In genomic region chr10:60140681-60141632, GRCh38 we compare ENCODE assay signal across 11 cellular contexts.
DNase-seq lines count a peak whose midpoint lies in the region; ATAC-seq, FAIRE-seq and TF ChIP-seq lines count a peak whose summit lies in the region.
"Had no signal": no experiment of that assay in that cellular context is flagged by ENCODE, and none has a peak within 500 bp of the region (broad histone marks: within the 10 kb centered on the region; RNA-seq: fewer than 3 reads in every experiment).

No MANE protein-coding gene starts in this region.

- H3K4me1 Mint-ChIP-seq in MCF 10A (ENCODE audit: insufficient read depth, unreplicated experiment) (peaks cover 5% of the 10 kb centered on the region), T-helper 17 cell (peaks cover 2% of the 10 kb centered on the region), osteocyte (ENCODE audit: unreplicated experiment) (peaks cover 8% of the 10 kb centered on the region)
- H3K4me1 Mint-ChIP-seq: brain had no signal

- in situ Hi-C loops in mammary epithelial cell (cut with MboI; ENCODE audit: low sequenced_read_pairs in 2 of 2) = no loop called here
- in situ Hi-C loops in HepG2 (cut with HindIII; ENCODE audit: extremely low pct_ligation_motif_present, low pct_unique_long_range_greater_than_20kb) = no loop called here
- in situ Hi-C loops in GM23248 (cut with MboI) = no loop called here

- H3K36me3 Mint-ChIP-seq in MCF 10A (ENCODE audit: insufficient read depth, unreplicated experiment) (no peaks in the 10 kb centered on the region), T-helper 17 cell (ENCODE audit: low read depth) (peaks cover 7% of the 10 kb centered on the region), osteocyte (ENCODE audit: unreplicated experiment) (no peaks in the 10 kb centered on the region)

- POLR2A ChIA-PET in MCF 10A (lab: Yijun Ruan, JAX) = interaction anchor here (1.0 to 4.6 kb wide), 6 partner anchors 12 to 370 kb away, joined by 3 to 44 read pairs (median 4); no protein-coding TSS in a partner anchor
- POLR2A ChIA-PET in HepG2 (lab: Yijun Ruan, JAX) = no interaction called here

- ATAC-seq in HepG2 = peak; percentile 62
- ATAC-seq in T-helper 17 cell = no peak
- ATAC-seq: Panc1 had no signal

- no peaks in the 10 kb centered on the region for H3K27me3 ChIP-seq in mammary epithelial cell (ENCODE audit: insufficient read depth, low read length)
- H3K27me3 ChIP-seq in breast epithelium = no peaks in the 10 kb centered on the region
- no peaks in the 10 kb centered on the region; a peak in 1 of 5 replicates for H3K27me3 ChIP-seq in HepG2 (ENCODE audit: control insufficient read depth in 1 of 2, insufficient read depth in 2 of 2, low read length in 2 of 2)
- H3K27me3 ChIP-seq in GM23248 (replicated peaks; ENCODE audit: insufficient read depth) = no peaks in the 10 kb centered on the region

- H3K27me3 Mint-ChIP-seq in MCF 10A (ENCODE audit: insufficient read depth, unreplicated experiment) = no peaks in the 10 kb centered on the region
- no peaks in the 10 kb centered on the region for H3K27me3 Mint-ChIP-seq in T-helper 17 cell
- H3K27me3 Mint-ChIP-seq in osteocyte (ENCODE audit: unreplicated experiment) = no peaks in the 10 kb centered on the region
- H3K27me3 Mint-ChIP-seq: brain had no signal

- no peak for TF ChIP-seq EP300 in HepG2 (IDR thresholded peaks at IDR 0.05; ENCODE audit: low read depth in 2 of 2, low read length in 2 of 2)
- no peak for TF ChIP-seq EP300 in HepG2 (CRISPR knock-in tag; IDR thresholded peaks at IDR 0.05; ENCODE audit: borderline replicate concordance)

- H3K27ac Mint-ChIP-seq in MCF 10A (ENCODE audit: low read depth, unreplicated experiment) (no peak overlapping the region), T-helper 17 cell (no peak overlapping the region), osteocyte (ENCODE audit: unreplicated experiment) (no peak overlapping the region)
- H3K27ac Mint-ChIP-seq: brain had no signal

- H2AFZ ChIP-seq in mammary epithelial cell (ENCODE audit: low read depth, low read length) = no peak overlapping the region
- no peak overlapping the region for H2AFZ ChIP-seq in HepG2 (ENCODE audit: low read length)
- no peak overlapping the region for H2AFZ ChIP-seq in GM23248

- H3K9ac ChIP-seq in mammary epithelial cell (ENCODE audit: insufficient read depth, low read length) = no peak overlapping the region
- H3K9ac ChIP-seq in HepG2 (ENCODE audit: insufficient read depth, low read depth, low read length) = no peak overlapping the region
- no peak overlapping the region for H3K9ac ChIP-seq in GM23248

- CTCF ChIA-PET in MCF 10A (lab: Yijun Ruan, JAX) (interaction anchor here (0.6 to 2.2 kb wide), 9 partner anchors 12 to 531 kb away, joined by 3 to 9 read pairs (median 5); no protein-coding TSS in a partner anchor), mammary epithelial cell (lab: Charles Lee; ENCODE audit: low non-redundant PET) (no interaction called here), HepG2 (lab: Yijun Ruan, JAX; ENCODE audit: low intra/inter-chr PET ratio, low total read pairs) (no interaction called here)

- TF ChIP-seq CTCF in MCF 10A (IDR thresholded peaks at IDR 0.05; ENCODE audit: unreplicated experiment) (no peak), mammary epithelial cell (conservative IDR thresholded peaks at IDR 0.05 in 1 of 2, IDR thresholded peaks at IDR 0.05 in 1 of 2; ENCODE audit: extremely low read depth in 1 of 2, insufficient read depth in 1 of 2, low read depth in 1 of 2, low read length in 2 of 2) (no peak), breast epithelium (IDR thresholded peaks at IDR 0.05) (no peak), HepG2 (CRISPR knock-in tag; IDR thresholded peaks at IDR 0.05) (no peak), osteocyte (IDR thresholded peaks at IDR 0.05) (no peak)

- peaks cover 13% of the 10 kb centered on the region for H3K4me1 ChIP-seq in mammary epithelial cell (ENCODE audit: insufficient read depth, low read length)
- no peaks in the 10 kb centered on the region for H3K4me1 ChIP-seq in breast epithelium
- H3K4me1 ChIP-seq in HepG2 (ENCODE audit: insufficient read depth, low read length) = 0 out of 2 replicates have a peak, but pooled peaks cover 8% of the 10 kb centered on the region
- peaks cover 7% of the 10 kb centered on the region for H3K4me1 ChIP-seq in GM23248 (ENCODE audit: insufficient read depth)

- TF ChIP-seq RAD21 in HepG2 (CRISPR knock-in tag; IDR thresholded peaks at IDR 0.05) = no peak

- peaks cover 7% of the 10 kb centered on the region for H3K9me3 Mint-ChIP-seq in MCF 10A (ENCODE audit: unreplicated experiment)
- H3K9me3 Mint-ChIP-seq in osteocyte (ENCODE audit: unreplicated experiment) = peaks cover 4% of the 10 kb centered on the region
- H3K9me3 Mint-ChIP-seq: brain had no signal

- H3K79me2 ChIP-seq in mammary epithelial cell (ENCODE audit: insufficient read depth, low read length) = no peaks in the 10 kb centered on the region
- no peaks in the 10 kb centered on the region for H3K79me2 ChIP-seq in HepG2 (ENCODE audit: insufficient read depth, low read length)
- H3K79me2 ChIP-seq in GM23248 (ENCODE audit: insufficient read depth) = no peaks in the 10 kb centered on the region

- H3K27ac ChIP-seq in mammary epithelial cell (ENCODE audit: insufficient read depth, low read depth, low read length) (no peak overlapping the region), breast epithelium (peak overlapping the region; percentile 50 to 65), HepG2 (ENCODE audit: extremely low read length, insufficient read depth, low read length) (no peak overlapping the region), GM23248 (no peak overlapping the region)

- intact Hi-C loops in MCF 10A (cut with micrococcal nuclease) (loop anchor here (2.0 kb wide), 1 partner anchor 18 kb away; no protein-coding TSS in a partner anchor), mammary epithelial cell (cut with micrococcal nuclease) (no loop called here), breast epithelium (cut with DNase I; ENCODE audit: low total_unique reads) (no loop called here), HepG2 (cut with micrococcal nuclease; ENCODE audit: unreplicated experiment) (no loop called here)

- H3K36me3 ChIP-seq in mammary epithelial cell (ENCODE audit: insufficient read depth, low read length) (no peaks in the 10 kb centered on the region), breast epithelium (no peaks in the 10 kb centered on the region), HepG2 (replicated peaks in 1 of 2; ENCODE audit: control insufficient read depth in 1 of 2, insufficient read depth in 2 of 2, low read length in 2 of 2) (no peaks in the 10 kb centered on the region), GM23248 (ENCODE audit: low read depth) (no peaks in the 10 kb centered on the region)

- H3K4me3 Mint-ChIP-seq in MCF 10A (ENCODE audit: unreplicated experiment) = no peak overlapping the region
- H3K4me3 Mint-ChIP-seq in T-helper 17 cell = no peak overlapping the region
- no peak overlapping the region for H3K4me3 Mint-ChIP-seq in osteocyte (ENCODE audit: unreplicated experiment)

- no peaks in the 10 kb centered on the region; the same call in 1 of the 2 replicates for H3K9me2 ChIP-seq in GM23248 (ENCODE audit: insufficient read depth)

- peak; percentile 59 for DNase-seq in MCF 10A (ENCODE audit: unreplicated experiment)
- DNase-seq in mammary epithelial cell = no peak
- no peak for DNase-seq in breast epithelium (ENCODE audit: low spot score in 2 of 2)
- DNase-seq in HepG2 (ENCODE audit: low spot score) = peak; percentile 2
- DNase-seq in T-helper 17 cell = no peak
- DNase-seq in GM23248 = no peak
- DNase-seq in osteocyte (ENCODE audit: extremely low spot score, unreplicated experiment) = no peak
- DNase-seq in activated CD4-positive, alpha-beta T cell treated with anti-CD3 and anti-CD28 coated beads, Interleukin-2, amount 50 U/mL, for 48 hours = no peak
- DNase-seq: occipital lobe had no signal

- dilution Hi-C loops in mammary epithelial cell (cut with HindIII; ENCODE audit: low sequenced_read_pairs) = no loop called here

- no peak for FAIRE-seq in HepG2 (lab: Jason Lieb, UNC)

- TF ChIP-seq POLR2A in breast epithelium (IDR thresholded peaks at IDR 0.05) = no peak
- TF ChIP-seq POLR2A in HepG2 (IDR thresholded peaks at IDR 0.05; ENCODE audit: insufficient read depth in 1 of 2, low read depth in 2 of 2, low read length in 2 of 2) = no peak

- H3K4me2 ChIP-seq in mammary epithelial cell (ENCODE audit: insufficient read depth, low read depth, low read length) (no peak overlapping the region), HepG2 (ENCODE audit: low read depth, low read length) (0 out of 2 replicates have a peak overlapping the region, but pooled peaks have one; percentile 26), GM23248 (ENCODE audit: unreplicated experiment) (no peak overlapping the region)

- BruUV-seq in MCF 10A (replicated peaks; lab: Mats Ljungman, UMichigan) = no TSS peak
- BruUV-seq in mammary epithelial cell (replicated peaks; lab: Mats Ljungman, UMichigan) = no TSS peak
- BruUV-seq in HepG2 (replicated peaks; lab: Mats Ljungman, UMichigan) = no TSS peak

- WGBS in mammary epithelial cell (ENCODE audit: low coverage, missing lambda C conversion rate) = 86% methylated on average over 9 of the region's 11 CpGs
- WGBS in HepG2 (ENCODE audit: low lambda C conversion rate) = 24% methylated on average over 11 of the region's 11 CpGs
- 85 to 87% methylated on average over 11 of the region's 11 CpGs for WGBS in GM23248 (ENCODE audit: low coverage in 1 of 2, low lambda C conversion rate in 2 of 2, missing lambda C conversion rate in 2 of 2), 2 experiments

- no peaks in the 10 kb centered on the region for H3K9me3 ChIP-seq in mammary epithelial cell (replicated peaks; ENCODE audit: insufficient read depth, low read length)
- H3K9me3 ChIP-seq in breast epithelium = no peaks in the 10 kb centered on the region
- H3K9me3 ChIP-seq in HepG2 (ENCODE audit: low read length) = no peaks in the 10 kb centered on the region
- no peaks in the 10 kb centered on the region for H3K9me3 ChIP-seq in T-helper 17 cell (ENCODE audit: control insufficient read depth, low read length, poor library complexity, severe bottlenecking)
- H3K9me3 ChIP-seq in GM23248 (ENCODE audit: low read depth) = no peaks in the 10 kb centered on the region

- H3F3A ChIP-seq in GM23248 (ENCODE audit: insufficient read depth) = no peaks in the 10 kb centered on the region

- no peaks in the 10 kb centered on the region for H4K20me1 ChIP-seq in mammary epithelial cell (ENCODE audit: insufficient read depth, low read length)
- no peaks in the 10 kb centered on the region for H4K20me1 ChIP-seq in HepG2 (ENCODE audit: insufficient read depth, low read length)
- no peaks in the 10 kb centered on the region for H4K20me1 ChIP-seq in GM23248 (ENCODE audit: insufficient read depth)

- no peak overlapping the region for H3K4me3 ChIP-seq in mammary epithelial cell (replicated peaks in 1 of 3; ENCODE audit: insufficient read depth in 1 of 3, low read depth in 2 of 3, low read length in 3 of 3)
- H3K4me3 ChIP-seq in breast epithelium = peak overlapping the region in 1 of 3 donors; percentile 23
- H3K4me3 ChIP-seq in HepG2 (replicated peaks in 1 of 3; ENCODE audit: insufficient read depth in 1 of 3, low read depth in 2 of 3, low read length in 3 of 3) = no peak overlapping the region
- no peak overlapping the region for H3K4me3 ChIP-seq in GM23248

TF ChIP-seq in HepG2, 621 proteins besides CTCF, POLR2A, EP300 and RAD21 (continues in another document):
- TF ChIP-seq SMAD3 (CRISPR knock-in tag; IDR thresholded peaks at IDR 0.05) (no peak), TBP (CRISPR knock-in tag; IDR thresholded peaks at IDR 0.05) (no peak), ZNF670 (CRISPR knock-in tag; IDR thresholded peaks at IDR 0.05; ENCODE audit: borderline replicate concordance) (no peak)

Comparison
In these comparisons a context has a peak if more than half of its experiments do, and no peak if none do; other contexts are left out.
1. DNase-seq: peak in MCF 10A (single experiment) and HepG2 (single experiment); none in mammary epithelial cell (single experiment), breast epithelium (0 of 2), T-helper 17 cell (0 of 3), GM23248 (single experiment), osteocyte (single experiment) and activated CD4-positive, alpha-beta T cell treated with anti-CD3 and anti-CD28 coated beads, Interleukin-2, amount 50 U/mL, for 48 hours (0 of 2).
2. H3K27ac ChIP-seq: peak in breast epithelium (2 of 2); none in mammary epithelial cell (single experiment), HepG2 (single experiment) and GM23248 (single experiment).